11 cellular contexts compared by ENCODE assay signal in genomic region chr17:73343739-73344454, GRCh38. TPM values are rescaled to one million over a fixed set of nuclear protein-coding genes. Genes with fewer than 3 reads are reported as not detected.
DNase-seq lines count a peak whose midpoint lies in the region; ATAC-seq, FAIRE-seq and TF ChIP-seq lines count a peak whose summit lies in the region.
"Had no signal": no experiment of that assay in that cellular context is flagged by ENCODE, and none has a peak within 500 bp of the region (broad histone marks: within the 10 kb centered on the region; RNA-seq: fewer than 3 reads in every experiment).

No MANE protein-coding gene starts in this region.

- intact Hi-C loops in sciatic nerve (cut with DNase I) = no loop called here

- no peaks in the 10 kb centered on the region for H3K36me3 ChIP-seq in cardiac muscle cell
- H3K36me3 ChIP-seq: pancreas had no signal

- CTCF ChIA-PET in RWPE1 (lab: Yijun Ruan, JAX) = interaction anchor here (0.5 to 1.0 kb wide), 2 partner anchors 79 to 89 kb away, joined by 3 read pairs; no protein-coding TSS in a partner anchor

- ATAC-seq in sciatic nerve = no peak

- no peak for TF ChIP-seq CTCF in RWPE1 (conservative IDR thresholded peaks at IDR 0.05; ENCODE audit: low read depth)
- no peak for TF ChIP-seq CTCF in cardiac muscle cell (IDR thresholded peaks at IDR 0.05; ENCODE audit: low read depth, low read length)

- DNase-seq in D341Med (ENCODE audit: low spot score) (peak; percentile 52), RWPE1 (ENCODE audit: low spot score) (no peak), cardiac muscle cell (ENCODE audit: low read depth in 1 of 2, low spot score in 1 of 2) (peak in 1 of 2 donors; percentile 22), sciatic nerve (ENCODE audit: low spot score) (peak; percentile 65), GM12892 (ENCODE audit: insufficient read length) (no peak), UCSD-AML1 (lab: John Stamatoyannopoulos, UW; ENCODE audit: unreplicated experiment) (no peak), CD1c-positive myeloid dendritic cell (ENCODE audit: extremely low spot score) (no peak)
- no peak for DNase-seq in activated CD4-positive, CD25-positive, alpha-beta regulatory T cell treated with anti-CD3 and anti-CD28 coated beads, Interleukin-2, amount 50 U/mL, for 72 hours
- DNase-seq: NCI-H526 treated with DMSO at 0.1 percent for 48 hours had no signal

- POLR2A ChIA-PET in RWPE1 (lab: Yijun Ruan, JAX; ENCODE audit: low non-redundant PET) = interaction anchor here (0.6 kb wide), 1 partner anchor 86 kb away, joined by 4 read pairs; no protein-coding TSS in a partner anchor

- no peak for FAIRE-seq in GM12892 (lab: Jason Lieb, UNC)
- FAIRE-seq: GM12891, pancreas had no signal

- H3K27me3 ChIP-seq in cardiac muscle cell = no peaks in the 10 kb centered on the region
- H3K27me3 ChIP-seq: pancreas had no signal

- H3K27ac ChIP-seq in RWPE1 (peak overlapping the region; percentile 97), cardiac muscle cell (peak overlapping the region; percentile 27)
- H3K27ac ChIP-seq: pancreas had no signal

- no peak for TF ChIP-seq POLR2A in GM12892 (IDR thresholded peaks at IDR 0.05; ENCODE audit: low read depth, low read length)

- H3K4me1 ChIP-seq in cardiac muscle cell (ENCODE audit: low read depth) = peaks cover 12% of the 10 kb centered on the region

- H3K9me3 ChIP-seq in cardiac muscle cell (ENCODE audit: low read depth) = no peaks in the 10 kb centered on the region
- H3K9me3 ChIP-seq: pancreas had no signal

- H3K4me3 ChIP-seq in cardiac muscle cell = no peak overlapping the region
- H3K4me3 ChIP-seq: pancreas had no signal

RNA-seq across cellular contexts. Expression of gene CDC42EP4, which starts 32.1 kb away (rescaled TPM):
- total RNA-seq in cardiac muscle cell (18.9 and 24.9 TPM in 2 replicates), sciatic nerve (98.8 TPM)
- 17.9 and 24.4 TPM in 2 replicates for polyA plus RNA-seq in cardiac muscle cell
- polyA plus RNA-seq in GM12892 (2012; ENCODE audit: missing spikeins) = 1.9 TPM

Comparison
In these comparisons a context has a peak if more than half of its experiments do, and no peak if none do; other contexts are left out.
1. DNase-seq: peak in D341Med (single experiment) and sciatic nerve (single experiment); none in RWPE1 (single experiment), GM12892 (single experiment), activated CD4-positive, CD25-positive, alpha-beta regulatory T cell treated with anti-CD3 and anti-CD28 coated beads, Interleukin-2, amount 50 U/mL, for 72 hours (single experiment), UCSD-AML1 (single experiment) and CD1c-positive myeloid dendritic cell (single experiment).